Comparison of ENCODE assay signal across 1 cellular context in the genomic region with DNA sequence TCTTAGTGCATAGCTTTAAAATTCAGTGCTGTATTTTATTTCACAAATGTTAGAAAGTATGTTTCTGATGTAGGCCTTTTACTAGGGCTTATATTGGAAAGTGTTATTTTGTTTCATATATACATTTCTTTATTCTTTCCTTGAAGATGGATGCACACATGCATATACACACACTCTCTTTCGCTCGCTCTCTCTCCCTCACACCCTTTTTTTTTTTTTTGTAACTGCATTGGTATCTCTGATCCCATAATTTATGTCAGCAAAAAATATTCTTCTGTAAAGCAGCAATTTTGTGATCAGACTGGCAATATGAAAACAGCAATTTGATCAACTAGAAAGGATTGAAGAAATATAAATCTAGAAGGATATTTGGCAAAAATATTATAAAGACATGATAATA.
TF ChIP-seq lines count a peak whose summit lies in the region.

No MANE protein-coding gene starts in this region.

TF ChIP-seq in HepG2, 621 proteins besides CTCF, POLR2A, EP300 and RAD21:
- TF ChIP-seq ERF (CRISPR knock-in tag; IDR thresholded peaks at IDR 0.05) (no peak), CENPT (CRISPR knock-in tag; IDR thresholded peaks at IDR 0.05; ENCODE audit: low read depth) (no peak), JARID2 (CRISPR knock-in tag; IDR thresholded peaks at IDR 0.05; ENCODE audit: insufficient replicate concordance) (no peak), ZNF3 (CRISPR knock-in tag; IDR thresholded peaks at IDR 0.05) (no peak), RFX1 (IDR thresholded peaks at IDR 0.05) (no peak), RFX3 (CRISPR knock-in tag; IDR thresholded peaks at IDR 0.05) (no peak), FOXO1 (CRISPR knock-in tag; IDR thresholded peaks at IDR 0.05) (no peak)
- TF ChIP-seq, protein P1, sequence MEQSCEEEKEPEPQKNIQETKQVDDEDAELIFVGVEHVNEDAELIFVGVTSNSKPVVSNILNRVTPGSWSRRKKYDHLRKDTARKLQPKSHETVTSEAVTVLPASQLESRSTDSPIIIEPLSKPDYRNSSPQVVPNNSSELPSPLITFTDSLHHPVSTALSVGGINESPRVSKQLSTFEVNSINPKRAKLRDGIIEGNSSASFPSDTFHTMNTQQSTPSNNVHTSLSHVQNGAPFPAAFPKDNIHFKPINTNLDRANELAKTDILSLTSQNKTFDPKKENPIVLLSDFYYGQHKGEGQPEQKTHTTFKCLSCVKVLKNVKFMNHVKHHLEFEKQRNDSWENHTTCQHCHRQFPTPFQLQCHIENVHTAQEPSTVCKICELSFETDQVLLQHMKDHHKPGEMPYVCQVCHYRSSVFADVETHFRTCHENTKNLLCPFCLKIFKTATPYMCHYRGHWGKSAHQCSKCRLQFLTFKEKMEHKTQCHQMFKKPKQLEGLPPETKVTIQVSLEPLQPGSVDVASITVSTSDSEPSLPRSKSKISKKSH (CRISPR knock-in tag; IDR thresholded peaks at IDR 0.05; ENCODE audit: borderline replicate concordance): no peak
- TF ChIP-seq, protein P2, sequence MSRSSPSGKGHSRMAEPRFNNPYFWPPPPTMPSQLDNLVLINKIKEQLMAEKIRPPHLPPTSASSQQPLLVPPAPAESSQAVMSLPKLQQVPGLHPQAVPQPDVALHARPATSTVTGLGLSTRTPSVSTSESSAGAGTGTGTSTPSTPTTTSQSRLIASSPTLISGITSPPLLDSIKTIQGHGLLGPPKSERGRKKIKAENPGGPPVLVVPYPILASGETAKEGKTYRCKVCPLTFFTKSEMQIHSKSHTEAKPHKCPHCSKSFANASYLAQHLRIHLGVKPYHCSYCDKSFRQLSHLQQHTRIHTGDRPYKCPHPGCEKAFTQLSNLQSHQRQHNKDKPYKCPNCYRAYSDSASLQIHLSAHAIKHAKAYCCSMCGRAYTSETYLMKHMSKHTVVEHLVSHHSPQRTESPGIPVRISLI (CRISPR knock-in tag; IDR thresholded peaks at IDR 0.05; ENCODE audit: borderline replicate concordance): no peak
- TF ChIP-seq, protein P3, sequence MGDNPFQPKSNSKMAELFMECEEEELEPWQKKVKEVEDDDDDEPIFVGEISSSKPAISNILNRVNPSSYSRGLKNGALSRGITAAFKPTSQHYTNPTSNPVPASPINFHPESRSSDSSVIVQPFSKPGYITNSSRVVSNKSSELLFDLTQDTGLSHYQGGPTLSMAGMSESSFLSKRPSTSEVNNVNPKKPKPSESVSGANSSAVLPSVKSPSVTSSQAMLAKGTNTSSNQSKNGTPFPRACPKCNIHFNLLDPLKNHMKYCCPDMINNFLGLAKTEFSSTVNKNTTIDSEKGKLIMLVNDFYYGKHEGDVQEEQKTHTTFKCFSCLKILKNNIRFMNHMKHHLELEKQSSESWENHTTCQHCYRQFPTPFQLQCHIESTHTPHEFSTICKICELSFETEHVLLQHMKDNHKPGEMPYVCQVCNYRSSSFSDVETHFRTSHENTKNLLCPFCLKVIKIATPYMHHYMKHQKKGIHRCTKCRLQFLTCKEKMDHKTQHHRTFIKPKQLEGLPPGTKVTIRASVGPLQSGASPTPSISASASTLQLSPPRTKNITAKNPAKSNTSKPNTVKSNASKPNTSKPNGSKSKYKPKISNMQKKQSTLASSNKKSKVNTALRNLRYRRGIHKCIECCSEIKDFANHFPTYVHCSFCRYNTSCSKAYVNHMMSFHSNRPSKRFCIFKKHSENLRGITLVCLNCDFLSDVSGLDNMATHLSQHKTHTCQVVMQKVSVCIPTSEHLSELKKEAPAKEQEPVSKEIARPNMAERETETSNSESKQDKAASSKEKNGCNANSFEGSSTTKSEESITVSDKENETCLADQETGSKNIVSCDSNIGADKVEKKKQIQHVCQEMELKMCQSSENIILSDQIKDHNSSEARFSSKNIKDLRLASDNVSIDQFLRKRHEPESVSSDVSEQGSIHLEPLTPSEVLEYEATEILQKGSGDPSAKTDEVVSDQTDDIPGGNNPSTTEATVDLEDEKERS (CRISPR knock-in tag; IDR thresholded peaks at IDR 0.05): no peak
- TF ChIP-seq, protein P4, sequence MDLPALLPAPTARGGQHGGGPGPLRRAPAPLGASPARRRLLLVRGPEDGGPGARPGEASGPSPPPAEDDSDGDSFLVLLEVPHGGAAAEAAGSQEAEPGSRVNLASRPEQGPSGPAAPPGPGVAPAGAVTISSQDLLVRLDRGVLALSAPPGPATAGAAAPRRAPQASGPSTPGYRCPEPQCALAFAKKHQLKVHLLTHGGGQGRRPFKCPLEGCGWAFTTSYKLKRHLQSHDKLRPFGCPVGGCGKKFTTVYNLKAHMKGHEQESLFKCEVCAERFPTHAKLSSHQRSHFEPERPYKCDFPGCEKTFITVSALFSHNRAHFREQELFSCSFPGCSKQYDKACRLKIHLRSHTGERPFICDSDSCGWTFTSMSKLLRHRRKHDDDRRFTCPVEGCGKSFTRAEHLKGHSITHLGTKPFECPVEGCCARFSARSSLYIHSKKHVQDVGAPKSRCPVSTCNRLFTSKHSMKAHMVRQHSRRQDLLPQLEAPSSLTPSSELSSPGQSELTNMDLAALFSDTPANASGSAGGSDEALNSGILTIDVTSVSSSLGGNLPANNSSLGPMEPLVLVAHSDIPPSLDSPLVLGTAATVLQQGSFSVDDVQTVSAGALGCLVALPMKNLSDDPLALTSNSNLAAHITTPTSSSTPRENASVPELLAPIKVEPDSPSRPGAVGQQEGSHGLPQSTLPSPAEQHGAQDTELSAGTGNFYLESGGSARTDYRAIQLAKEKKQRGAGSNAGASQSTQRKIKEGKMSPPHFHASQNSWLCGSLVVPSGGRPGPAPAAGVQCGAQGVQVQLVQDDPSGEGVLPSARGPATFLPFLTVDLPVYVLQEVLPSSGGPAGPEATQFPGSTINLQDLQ (CRISPR knock-in tag; IDR thresholded peaks at IDR 0.05): no peak
TF ChIP-seq in HepG2: peak in this region for 0.
